Comparison of ENCODE assay signal across 1 cellular context in genomic region chr12:121918679-121919038, GRCh38.
TF ChIP-seq lines count a peak whose summit lies in the region.

No MANE protein-coding gene starts in this region.

TF ChIP-seq in GM23338, 12 proteins besides CTCF, POLR2A, EP300 and RAD21 (continued from another document):
- no peak for TF ChIP-seq ETS1 (IDR thresholded peaks at IDR 0.05)
- no peak for TF ChIP-seq POLR2AphosphoS5 (IDR thresholded peaks at IDR 0.05; ENCODE audit: low read depth)
- no peak for TF ChIP-seq ZNF331 (CRISPR knock-in tag; IDR thresholded peaks at IDR 0.05; ENCODE audit: low read depth)
- TF ChIP-seq STAT1 (IDR thresholded peaks at IDR 0.05; ENCODE audit: unreplicated experiment): no peak
- no peak for TF ChIP-seq ZNF462 (CRISPR knock-in tag; IDR thresholded peaks at IDR 0.05)
- TF ChIP-seq CREB1 (CRISPR knock-in tag; IDR thresholded peaks at IDR 0.05; ENCODE audit: low read depth): no peak
- no peak for TF ChIP-seq NANOG (IDR thresholded peaks at IDR 0.05; ENCODE audit: borderline replicate concordance)
- TF ChIP-seq EZH2phosphoT487 (IDR thresholded peaks at IDR 0.05; ENCODE audit: unreplicated experiment): no peak
- no peak for TF ChIP-seq REST (IDR thresholded peaks at IDR 0.05; ENCODE audit: unreplicated experiment)
- TF ChIP-seq JUNB (IDR thresholded peaks at IDR 0.05; ENCODE audit: unreplicated experiment): no peak
